8 cellular contexts compared by ENCODE assay signal in genomic region chr3:128650096-128651050, GRCh38.
DNase-seq lines count a peak whose midpoint lies in the region; ATAC-seq lines count a peak whose summit lies in the region.

TSS of gene RPN1 (minus strand) at chr3:128650818. CDS start at chr3:128650800, 18 bp downstream.

- peak within 1 kb of the TSS; percentile 98 for H3K4me3 ChIP-seq in BLaER1

- H3K9ac ChIP-seq in BLaER1 = peak within 1 kb of the TSS; percentile 97

- ATAC-seq in GM19324 (IDR thresholded peaks at IDR 0.05; ENCODE audit: low FRiP score, unreplicated experiment) (peak; percentile 96), HG03460 (IDR thresholded peaks at IDR 0.05; ENCODE audit: unreplicated experiment) (peak; percentile 91)

- no peaks in the 10 kb centered on the region for H3K27me3 ChIP-seq in BLaER1

- 0 out of 2 replicates have a peak, but pooled peaks cover 7% of the 10 kb centered on the region for H3K9me3 ChIP-seq in BLaER1

- DNase-seq in NCI-H524 treated with DMSO at 0.1 percent for 48 hours (lab: John Stamatoyannopoulos, UW) (peak; percentile 83), kidney glomerular epithelial cell (lab: John Stamatoyannopoulos, UW) (peak; percentile 82)
- DNase-seq in activated CD4-positive, alpha-beta T cell treated with anti-CD3 and anti-CD28 coated beads for 4 hours = peak; percentile 95 to 96
- DNase-seq in stimulated activated CD4-positive, alpha-beta T cell treated with anti-CD3 and anti-CD28 coated beads, Interleukin-15, amount 100 ng/mL, for 48 hours (ENCODE audit: low read depth in 2 of 2) = peak; percentile 92 to 93

- H3K4me2 ChIP-seq in BLaER1 = peak within 1 kb of the TSS; percentile 87

- peaks cover 29% of the 10 kb centered on the region for H3K4me1 ChIP-seq in BLaER1

- H4K20me1 ChIP-seq in BLaER1 = peaks cover 49% of the 10 kb centered on the region

- peak within 1 kb of the TSS; percentile 95 for H3K27ac ChIP-seq in BLaER1
- H3K27ac ChIP-seq in cingulate gyrus (ENCODE audit: low read depth, low read length) = peak within 1 kb of the TSS; percentile 79

- peaks cover 15% of the 10 kb centered on the region; the same call in 1 of the 2 replicates for H3K36me3 ChIP-seq in BLaER1

Comparison
In these comparisons a context has a peak if more than half of its experiments do, and no peak if none do; other contexts are left out.
1. Peak in every context shown above with its lines: DNase-seq, ATAC-seq, H3K4me3 ChIP-seq and H3K27ac ChIP-seq.